In genomic region chr15:94238539-94239118, GRCh38 we compare ENCODE assay signal across 11 cellular contexts. TPM values are rescaled to one million over a fixed set of nuclear protein-coding genes. Genes with fewer than 3 reads are reported as not detected.
DNase-seq lines count a peak whose midpoint lies in the region; ATAC-seq and TF ChIP-seq lines count a peak whose summit lies in the region.
"Had no signal": no experiment of that assay in that cellular context is flagged by ENCODE, and none has a peak within 500 bp of the region (broad histone marks: within the 10 kb centered on the region; RNA-seq: fewer than 3 reads in every experiment).

No MANE protein-coding gene starts in this region.

- no peaks in the 10 kb centered on the region for H3K9me3 Mint-ChIP-seq in MCF 10A (ENCODE audit: unreplicated experiment)

- no peak overlapping the region for H3K4me3 ChIP-seq in breast epithelium

- DNase-seq in MCF 10A (ENCODE audit: unreplicated experiment) (no peak), breast epithelium (ENCODE audit: low spot score in 2 of 2) (no peak), RPMI8226 (peak; percentile 48), left cardiac atrium (no peak), COLO668 (lab: John Stamatoyannopoulos, UW; ENCODE audit: unreplicated experiment) (no peak)
- DNase-seq in stimulated activated naive CD4-positive, alpha-beta T cell (lab: John Stamatoyannopoulos, UW): no peak
- no peak for DNase-seq in activated CD4-positive, CD25-positive, alpha-beta regulatory T cell (lab: John Stamatoyannopoulos, UW)
- DNase-seq: HCEC 1CT; midbrain; NK-92 treated with Interleukin-12 subunit alpha and Interleukin-12 subunit beta, amount 100 ng/mL, for 24 hours had no signal

- H3K36me3 Mint-ChIP-seq in MCF 10A (ENCODE audit: insufficient read depth, unreplicated experiment): no peaks in the 10 kb centered on the region

- no peaks in the 10 kb centered on the region for H3K9me3 ChIP-seq in breast epithelium

- ATAC-seq in HG03045 (IDR thresholded peaks at IDR 0.05; ENCODE audit: unreplicated experiment) (peak; percentile 44), left cardiac atrium (no peak)

- H3K4me1 ChIP-seq in breast epithelium: no peaks in the 10 kb centered on the region

- no peak for TF ChIP-seq POLR2A in breast epithelium (IDR thresholded peaks at IDR 0.05)

- no peak for TF ChIP-seq CTCF in MCF 10A (IDR thresholded peaks at IDR 0.05; ENCODE audit: unreplicated experiment)
- no peak for TF ChIP-seq CTCF in breast epithelium (IDR thresholded peaks at IDR 0.05)

- POLR2A ChIA-PET in MCF 10A (lab: Yijun Ruan, JAX): interaction anchor here (0.6 to 5.2 kb wide), 14 partner anchors 8 to 1448 kb away, joined by 3 to 85 read pairs (median 4); partner anchors contain the start of gene MCTP2

- H3K36me3 ChIP-seq in breast epithelium: no peaks in the 10 kb centered on the region

- CTCF ChIA-PET in MCF 10A (lab: Yijun Ruan, JAX): interaction anchor here (0.6 to 4.4 kb wide), 8 partner anchors 9 to 1022 kb away, joined by 3 to 30 read pairs (median 3); no protein-coding TSS in a partner anchor

- no TSS peak for BruUV-seq in MCF 10A (replicated peaks; lab: Mats Ljungman, UMichigan)

- no peaks in the 10 kb centered on the region for H3K27me3 Mint-ChIP-seq in MCF 10A (ENCODE audit: insufficient read depth, unreplicated experiment)

- H3K4me3 Mint-ChIP-seq in MCF 10A (ENCODE audit: unreplicated experiment): peak overlapping the region; percentile 43

- no peaks in the 10 kb centered on the region for H3K27me3 ChIP-seq in breast epithelium

- peak overlapping the region in 1 of 2 donors; percentile 69 for H3K27ac ChIP-seq in breast epithelium

- intact Hi-C loops in MCF 10A (cut with micrococcal nuclease): loop anchor here (2.0 to 10.0 kb wide), 2 partner anchors 86 to 1214 kb away; no protein-coding TSS in a partner anchor
- intact Hi-C loops in breast epithelium (cut with DNase I; ENCODE audit: low total_unique reads): no loop called here
- intact Hi-C loops in left cardiac atrium (cut with DNase I): no loop called here

- peaks cover 46% of the 10 kb centered on the region for H3K4me1 Mint-ChIP-seq in MCF 10A (ENCODE audit: insufficient read depth, unreplicated experiment)

- H3K27ac Mint-ChIP-seq in MCF 10A (ENCODE audit: low read depth, unreplicated experiment): peak overlapping the region; percentile 86

RNA-seq across cellular contexts. Expression of gene MCTP2, which starts 7.3 kb away (rescaled TPM):
- total RNA-seq in MCF 10A (2022) (20.5 and 25.7 TPM in 2 replicates), breast epithelium (10 to 100 TPM in 2 of 3 donors, 1 to 10 TPM in 1; 6.4 to 46.2 (median 25.9) TPM), left cardiac atrium (1 to 10 TPM; 2.3 to 4.3 TPM)
